Comparison of ENCODE assay signal across 19 cellular contexts in the genomic region with DNA sequence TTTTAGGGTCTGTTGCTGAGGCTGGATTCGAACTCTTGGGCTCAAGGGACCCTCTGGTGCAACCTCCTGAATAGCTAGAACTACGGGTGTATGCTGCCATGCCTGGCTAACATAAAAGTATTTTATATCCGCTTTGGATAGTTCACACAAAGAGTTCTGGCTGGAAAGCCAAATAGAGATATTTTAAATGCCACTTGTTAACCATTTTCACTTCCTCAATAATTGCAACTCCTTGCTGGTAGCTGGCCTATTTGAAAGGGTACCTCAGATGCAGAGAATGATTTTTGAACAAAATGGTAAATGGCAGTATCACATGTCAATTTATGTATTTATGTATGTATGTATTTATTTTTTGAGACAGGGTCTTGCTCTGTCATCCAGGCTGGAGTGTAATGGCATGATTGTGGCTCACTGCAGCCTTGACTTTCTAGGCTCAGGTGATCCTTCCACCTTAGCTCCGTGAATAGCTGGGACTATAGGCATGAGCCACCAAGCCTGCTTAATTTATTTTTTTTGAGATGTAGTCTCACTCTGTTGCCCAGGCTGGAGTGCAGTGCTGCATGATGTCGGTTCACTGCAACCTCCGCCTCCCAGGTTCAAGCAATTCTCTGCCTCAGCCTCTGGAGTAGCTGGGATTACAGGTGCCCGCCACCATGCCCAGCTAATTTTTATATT. TPM values are rescaled to one million over a fixed set of nuclear protein-coding genes. Genes with fewer than 3 reads are reported as not detected.
DNase-seq lines count a peak whose midpoint lies in the region; ATAC-seq, FAIRE-seq and TF ChIP-seq lines count a peak whose summit lies in the region.
"Had no signal": no experiment of that assay in that cellular context is flagged by ENCODE, and none has a peak within 500 bp of the region (broad histone marks: within the 10 kb centered on the region; RNA-seq: fewer than 3 reads in every experiment).

No MANE protein-coding gene starts in this region.

- no peaks in the 10 kb centered on the region for H3K23me2 ChIP-seq in H1 (ENCODE audit: low read depth, low read length)

- H4K20me1 ChIP-seq in BLaER1: no peaks in the 10 kb centered on the region
- H4K20me1 ChIP-seq in H1 (replicated peaks in 1 of 2; ENCODE audit: control insufficient read depth in 1 of 2, insufficient read depth in 2 of 2, low read length in 2 of 2): no peaks in the 10 kb centered on the region

- no peak overlapping the region for H4K5ac ChIP-seq in H1 (ENCODE audit: insufficient read length, low read depth, low read length)

- no peak overlapping the region for H3K9ac ChIP-seq in BLaER1
- H3K9ac ChIP-seq in H1 (replicated peaks in 1 of 4; ENCODE audit: extremely low read depth in 1 of 4, low read depth in 3 of 4, low read length in 3 of 4): no peak overlapping the region

- no peak for TF ChIP-seq EP300 in H1 (IDR thresholded peaks at IDR 0.05; ENCODE audit: borderline replicate concordance in 1 of 2, low read depth in 2 of 2, low read length in 2 of 2)

- H3K4me2 ChIP-seq in BLaER1 (peak overlapping the region; percentile 48), H1 (ENCODE audit: insufficient read depth in 1 of 2, low read depth in 2 of 2, low read length in 2 of 2) (no peak overlapping the region)

- H2AK5ac ChIP-seq in H1 (ENCODE audit: low read depth, low read length): no peak overlapping the region

- H3K27me3 ChIP-seq in BLaER1 (no peaks in the 10 kb centered on the region), H1 (replicated peaks in 1 of 4; ENCODE audit: control insufficient read depth in 3 of 4, extremely low read depth in 1 of 4, insufficient read depth in 3 of 4, low read length in 3 of 4) (no peaks in the 10 kb centered on the region)

- POLR2A ChIA-PET in H1 (lab: Charles Lee; ENCODE audit: partially characterized antibody): interaction anchor here (0.7 kb wide), 1 partner anchor 60 kb away, joined by 3 read pairs; no protein-coding TSS in a partner anchor

- no peak overlapping the region for H4K8ac ChIP-seq in H1 (ENCODE audit: extremely low read depth, insufficient read depth, low read length)

- WGBS in H1 (ENCODE audit: extremely low coverage in 1 of 2, insufficient coverage in 1 of 2, insufficient read length in 1 of 2, insufficient replicate concordance in 2 of 2, low coverage in 1 of 2, low lambda C conversion rate in 2 of 2, missing lambda C conversion rate in 1 of 2), 2 experiments: 95% methylated on average over 7 of the region's 7 CpGs; no CpG with 5 or more reads in 1 of the 2 experiments

- peak overlapping the region; percentile 90; the same call in 1 of the 2 replicates for H2BK20ac ChIP-seq in H1 (ENCODE audit: low read length)

- H3K27me3 Mint-ChIP-seq in activated T-cell treated with anti-CD3 and anti-CD28 coated beads, Interleukin-2, amount 50 U/mL, for 4 hours (ENCODE audit: low read depth): no peaks in the 10 kb centered on the region
- H3K27me3 Mint-ChIP-seq: CD4-positive, alpha-beta T cell had no signal

- DNase-seq in GM19239 (ENCODE audit: insufficient read length, low spot score): no peak
- peak; percentile 57 to 77 for DNase-seq in NOMO-1 (lab: John Stamatoyannopoulos, UW; ENCODE audit: unreplicated experiment in 2 of 2)
- no peak for DNase-seq in H1 (ENCODE audit: low read depth in 1 of 2, low spot score in 2 of 2)
- no peak for DNase-seq in hypothalamus (lab: John Stamatoyannopoulos, UW)
- no peak for DNase-seq in Right ventricle myocardium inferior (ENCODE audit: missing footprints)
- no peak for DNase-seq in activated T-cell treated with anti-CD3 and anti-CD28 coated beads, Interleukin-2, amount 50 U/mL, for 4 hours
- DNase-seq: Calu3; CD4-positive, alpha-beta T cell; KBM-7; NCI-H2029; NCI-H510A treated with DMSO at 0.1 percent for 48 hours; PC-3 had no signal

- H3K4me1 ChIP-seq in BLaER1 (peaks cover 64% of the 10 kb centered on the region), H1 (replicated peaks in 1 of 4; ENCODE audit: control insufficient read depth in 3 of 4, insufficient read depth in 4 of 4, low read length in 3 of 4) (no peaks in the 10 kb centered on the region)
- H3K4me1 ChIP-seq: HAP-1 had no signal

- intact Hi-C loops in Right ventricle myocardium inferior (cut with DNase I): no loop called here

- H3K79me1 ChIP-seq in H1 (ENCODE audit: low read depth, low read length): no peaks in the 10 kb centered on the region

- no peak overlapping the region for H3K23ac ChIP-seq in H1 (ENCODE audit: insufficient read length)

- H2BK12ac ChIP-seq in H1 (ENCODE audit: low read depth, low read length): 0 out of 2 replicates have a peak overlapping the region, but pooled peaks have one; percentile 17

- H3K18ac ChIP-seq in H1 (ENCODE audit: extremely low read depth, low read length): no peak overlapping the region

- H3K14ac ChIP-seq in H1 (ENCODE audit: insufficient read length): no peak overlapping the region

- H3K36me3 ChIP-seq in BLaER1 (no peaks in the 10 kb centered on the region), H1 (ENCODE audit: control insufficient read depth in 2 of 4, insufficient read depth in 4 of 4, low read length in 3 of 4) (no peaks in the 10 kb centered on the region)
- H3K36me3 ChIP-seq: HAP-1 had no signal

- TF ChIP-seq POLR2A in H1 (IDR thresholded peaks at IDR 0.05; ENCODE audit: control extremely low read depth in 1 of 2, low read depth in 2 of 2, low read length in 2 of 2): no peak

- H2BK15ac ChIP-seq in H1 (ENCODE audit: low read length): 0 out of 2 replicates have a peak overlapping the region, but pooled peaks have one; percentile 5

- H2AFZ ChIP-seq in H1 (ENCODE audit: low read length): no peak overlapping the region

- no peak for ATAC-seq in Right ventricle myocardium inferior
- ATAC-seq in GM18861 (IDR thresholded peaks at IDR 0.05; ENCODE audit: unreplicated experiment): no peak
- ATAC-seq in activated T-cell treated with anti-CD3 and anti-CD28 coated beads, Interleukin-2, amount 50 U/mL, for 4 hours: no peak
- ATAC-seq: PC-3, SK-N-SH treated with all-trans-retinoic acid at 6 μM for 48 hours had no signal

- H3K27ac ChIP-seq in BLaER1: 0 out of 2 replicates have a peak overlapping the region, but pooled peaks have one; percentile 46
- H3K27ac ChIP-seq in H1 (ENCODE audit: low read depth, low read length): no peak overlapping the region
- H3K27ac ChIP-seq: HL-60 had no signal

- H4K91ac ChIP-seq in H1 (replicated peaks; ENCODE audit: insufficient read length, low read length): no peak overlapping the region

- no peak overlapping the region for H3K4me3 ChIP-seq in BLaER1
- no peak overlapping the region for H3K4me3 ChIP-seq in H1 (ENCODE audit: extremely low read depth in 1 of 4, insufficient read depth in 2 of 4, low read depth in 3 of 4, low read length in 4 of 4)
- H3K4me3 ChIP-seq: HAP-1 had no signal

- no peak overlapping the region for H2BK120ac ChIP-seq in H1 (replicated peaks; ENCODE audit: low read depth, low read length)

- FAIRE-seq in GM19239 (lab: Jason Lieb, UNC) (peak; percentile 67), H1 (lab: Jason Lieb, UNC) (no peak)
- FAIRE-seq: A204.1, G401.6 had no signal

- H3K79me2 ChIP-seq in H1 (ENCODE audit: control insufficient read depth in 1 of 2, insufficient read depth in 2 of 2, low read length in 2 of 2): no peaks in the 10 kb centered on the region

- no peak for TF ChIP-seq CTCF in H1 (IDR thresholded peaks at IDR 0.05; ENCODE audit: control extremely low read depth in 1 of 3, insufficient read depth in 1 of 3, low read depth in 1 of 3, low read length in 3 of 3)

- no peaks in the 10 kb centered on the region for H3K36me3 Mint-ChIP-seq in activated T-cell treated with anti-CD3 and anti-CD28 coated beads, Interleukin-2, amount 50 U/mL, for 4 hours (ENCODE audit: insufficient read depth)

- H3K4ac ChIP-seq in H1 (replicated peaks; ENCODE audit: insufficient read length, low read depth, low read length): no peak overlapping the region

- no peak overlapping the region for H2BK5ac ChIP-seq in H1 (ENCODE audit: low read depth, low read length)

- no peak for TF ChIP-seq RAD21 in H1 (IDR thresholded peaks at IDR 0.05 in 1 of 2, conservative IDR thresholded peaks at IDR 0.05 in 1 of 2; ENCODE audit: low read depth in 2 of 2, low read length in 2 of 2)

- H3K4me1 Mint-ChIP-seq in activated T-cell treated with anti-CD3 and anti-CD28 coated beads, Interleukin-2, amount 50 U/mL, for 4 hours (ENCODE audit: low read depth): no peaks in the 10 kb centered on the region

- no peak overlapping the region for H3K56ac ChIP-seq in H1 (replicated peaks; ENCODE audit: insufficient read length, low read depth, low read length)

- H3K9me3 ChIP-seq in BLaER1 (peaks cover 13% of the 10 kb centered on the region), H1 (ENCODE audit: insufficient read depth in 2 of 2, low read depth in 1 of 2, low read length in 1 of 2) (no peaks in the 10 kb centered on the region)
- H3K9me3 ChIP-seq: HAP-1 had no signal

- CTCF ChIA-PET in H1 (lab: Charles Lee; ENCODE audit: partially characterized antibody): interaction anchor here (0.6 to 1.1 kb wide), 4 partner anchors 11 to 212 kb away, joined by 3 to 4 read pairs (median 4); no protein-coding TSS in a partner anchor

- H3K9me3 Mint-ChIP-seq in activated T-cell treated with anti-CD3 and anti-CD28 coated beads, Interleukin-2, amount 50 U/mL, for 4 hours: no peaks in the 10 kb centered on the region
- H3K9me3 Mint-ChIP-seq: CD4-positive, alpha-beta T cell had no signal

- H3K4me3 Mint-ChIP-seq in activated T-cell treated with anti-CD3 and anti-CD28 coated beads, Interleukin-2, amount 50 U/mL, for 4 hours: no peak overlapping the region
- H3K4me3 Mint-ChIP-seq: CD4-positive, alpha-beta T cell had no signal

TF ChIP-seq in H1, 55 proteins besides CTCF, POLR2A, EP300 and RAD21 (continues in another document):
- TF ChIP-seq RFX5 (IDR thresholded peaks at IDR 0.05; ENCODE audit: borderline replicate concordance, low read depth, low read length) (no peak), JUN (IDR thresholded peaks at IDR 0.05; ENCODE audit: low read depth, low read length) (no peak)
- TF ChIP-seq, protein P1, sequence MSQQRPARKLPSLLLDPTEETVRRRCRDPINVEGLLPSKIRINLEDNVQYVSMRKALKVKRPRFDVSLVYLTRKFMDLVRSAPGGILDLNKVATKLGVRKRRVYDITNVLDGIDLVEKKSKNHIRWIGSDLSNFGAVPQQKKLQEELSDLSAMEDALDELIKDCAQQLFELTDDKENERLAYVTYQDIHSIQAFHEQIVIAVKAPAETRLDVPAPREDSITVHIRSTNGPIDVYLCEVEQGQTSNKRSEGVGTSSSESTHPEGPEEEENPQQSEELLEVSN (IDR thresholded peaks at IDR 0.05): no peak

RNA-seq across cellular contexts. Expression of a gene that starts 12.9 kb away (rescaled TPM):
- 237 and 239 TPM in 2 replicates for total RNA-seq in H1 (2021; fragmentation: NEBNext Ultra II Directional; extraction: Animal tissue kit (Norgen Biotek cat#: 25700))
- 60.1 and 75.5 TPM in 2 replicates for polyA plus RNA-seq in H1 (2011; rRNA removed)
- 100 TPM for polyA plus RNA-seq in H1 (2011; cell fraction: cytosol; rRNA removed)
- 111 TPM for polyA plus RNA-seq in H1 (2011; cell fraction: nucleus; rRNA removed)
- polyA plus RNA-seq in H1 (2012, experiment 1 of 2): 103 to 131 TPM (median 115 TPM) in 4 replicates
- 14.2 TPM for polyA plus RNA-seq in H1 (2012, experiment 2 of 2)
- 237 TPM for polyA plus RNA-seq in H1 (2013, experiment 1 of 2)
- polyA plus RNA-seq in H1 (2013, experiment 2 of 2): 255 TPM
- polyA minus RNA-seq in H1 (2011; rRNA and poly(A)+ RNA removed): 153 and 170 TPM in 2 replicates
- 113 TPM for polyA minus RNA-seq in H1 (2011; cell fraction: cytosol; rRNA and poly(A)+ RNA removed)
- polyA minus RNA-seq in H1 (2011; cell fraction: nucleus; rRNA and poly(A)+ RNA removed): 104 TPM
- total RNA-seq in Right ventricle myocardium inferior: 8.4 TPM
- total RNA-seq in activated T-cell treated with anti-CD3 and anti-CD28 coated beads, Interleukin-2, amount 50 U/mL, for 4 hours: 10 to 100 TPM; 32.6 to 43.6 (median 37.2) TPM

Comparison
In these comparisons a context has a peak if more than half of its experiments do, and no peak if none do; other contexts are left out.
1. DNase-seq: peak in NOMO-1 (2 of 2); none in GM19239 (single experiment), H1 (0 of 2), hypothalamus (0 of 51), Right ventricle myocardium inferior (single experiment) and activated T-cell treated with anti-CD3 and anti-CD28 coated beads, Interleukin-2, amount 50 U/mL, for 4 hours (single experiment).